In the genomic region with DNA sequence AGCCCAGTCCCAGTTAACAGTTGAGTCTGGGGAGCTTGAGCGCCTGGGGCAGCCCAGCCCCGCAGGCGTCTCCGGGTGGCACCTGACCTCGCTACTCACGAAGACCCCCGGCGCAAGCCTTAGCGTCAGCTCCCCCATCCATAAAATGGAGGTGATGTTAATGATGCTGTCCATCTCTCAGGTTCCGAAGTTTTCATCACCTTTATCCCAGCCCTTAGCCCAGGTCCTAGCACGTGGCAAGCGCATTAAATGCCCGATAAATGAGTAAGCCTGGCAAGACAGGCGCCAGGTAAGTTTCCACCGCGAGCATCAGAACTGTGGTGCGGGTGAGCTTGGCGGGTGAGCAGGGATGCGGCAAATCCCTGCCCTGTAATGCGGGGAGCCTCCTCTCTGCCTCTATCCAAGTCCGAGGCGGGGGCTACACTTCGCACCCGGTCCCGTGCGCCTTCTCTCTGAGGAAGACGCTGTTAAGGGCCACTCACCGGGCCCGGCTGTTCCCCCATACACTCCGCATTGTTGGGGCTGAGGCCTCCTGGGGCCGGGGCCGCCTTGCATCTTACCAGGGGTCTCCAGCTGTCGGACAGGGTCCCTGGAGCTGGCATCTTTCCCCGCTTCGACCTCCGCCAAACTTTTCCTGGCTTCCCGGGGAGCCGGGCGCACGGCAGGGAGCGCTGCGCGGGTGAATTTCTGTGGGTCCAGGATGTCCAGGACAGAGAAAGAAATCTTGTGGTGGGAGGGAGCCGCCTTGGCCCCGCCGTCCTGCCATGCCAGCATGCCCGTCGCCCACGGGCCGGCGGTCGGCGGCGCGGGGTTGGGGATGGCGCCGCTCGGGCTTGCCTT, we compare ENCODE assay signal across 9 cellular contexts. TPM values are rescaled to one million over a fixed set of nuclear protein-coding genes. Genes with fewer than 3 reads are reported as not detected.
DNase-seq lines count a peak whose midpoint lies in the region; ATAC-seq and TF ChIP-seq lines count a peak whose summit lies in the region.
"Had no signal": no experiment of that assay in that cellular context is flagged by ENCODE, and none has a peak within 500 bp of the region (broad histone marks: within the 10 kb centered on the region; RNA-seq: fewer than 3 reads in every experiment).

No MANE protein-coding gene starts in this region.

- no peak overlapping the region for H3K27ac ChIP-seq in Panc1 (ENCODE audit: low read length)
- H3K27ac ChIP-seq in CD8-positive, alpha-beta memory T cell (ENCODE audit: low read depth, low read length) = no peak overlapping the region

- in situ Hi-C loops in Panc1 (cut with HindIII; ENCODE audit: low pct_unique_long_range_greater_than_20kb, low sequenced_read_pairs) = no loop called here

- POLR2A ChIA-PET in Panc1 (lab: Charles Lee) = no interaction called here
- POLR2A ChIA-PET in CD8-positive, alpha-beta memory T cell (lab: Charles Lee) = no interaction called here

- no peaks in the 10 kb centered on the region for H3K9me3 Mint-ChIP-seq in CD8-positive, alpha-beta memory T cell

- H3K36me3 ChIP-seq in H7 (replicated peaks; ENCODE audit: control insufficient read depth, insufficient read depth, low read length) (no peaks in the 10 kb centered on the region), Panc1 (ENCODE audit: control insufficient read depth, insufficient read depth, low read length) (peaks cover 2% of the 10 kb centered on the region; the same call in 1 of the 2 replicates)
- H3K36me3 ChIP-seq in CD8-positive, alpha-beta memory T cell (ENCODE audit: insufficient read depth, low read length) = no peaks in the 10 kb centered on the region

- TF ChIP-seq CTCF in Panc1 (IDR thresholded peaks at IDR 0.05) = no peak
- TF ChIP-seq CTCF in GM20000 (IDR thresholded peaks at IDR 0.05; ENCODE audit: extremely low read depth, missing control alignments) = no peak

- H3K27me3 ChIP-seq in H7 (ENCODE audit: control insufficient read depth, insufficient read depth, low read length) (peaks cover 57% of the 10 kb centered on the region), Panc1 (ENCODE audit: control insufficient read depth, insufficient read depth, low read length) (peaks cover 66% of the 10 kb centered on the region)
- peaks cover 21% of the 10 kb centered on the region for H3K27me3 ChIP-seq in CD8-positive, alpha-beta memory T cell (ENCODE audit: insufficient read depth, low read length, poor library complexity, severe bottlenecking)

- peaks cover 15% of the 10 kb centered on the region for H3K4me1 ChIP-seq in Panc1 (ENCODE audit: control insufficient read depth, insufficient read depth, low read length)
- H3K4me1 ChIP-seq in CD8-positive, alpha-beta memory T cell (ENCODE audit: insufficient read depth, low read length) = peaks cover 6% of the 10 kb centered on the region

- peak; percentile 74 for DNase-seq in H7
- no peak for DNase-seq in Panc1 (ENCODE audit: low read depth, low spot score)
- peak; percentile 66 for DNase-seq in retina
- no peak for DNase-seq in CD8-positive, alpha-beta memory T cell
- DNase-seq in GM20000 (ENCODE audit: low spot score) = no peak
- DNase-seq: effector CD8-positive, alpha-beta T cell had no signal

- CTCF ChIA-PET in Panc1 (lab: Charles Lee) = no interaction called here
- CTCF ChIA-PET in CD8-positive, alpha-beta memory T cell (lab: Charles Lee) = no interaction called here

- peak overlapping the region; percentile 70 for H3K4me3 ChIP-seq in H7 (ENCODE audit: insufficient read depth, low read depth, low read length)
- H3K4me3 ChIP-seq in Panc1 (ENCODE audit: low read depth in 2 of 2, low read length in 2 of 2) = peak overlapping the region; percentile 29 to 39
- H3K4me3 ChIP-seq in CD8-positive, alpha-beta memory T cell (ENCODE audit: low read length) = no peak overlapping the region

- intact Hi-C loops in Panc1 (cut with micrococcal nuclease; ENCODE audit: unreplicated experiment) = no loop called here

- H3K27me3 Mint-ChIP-seq in CD8-positive, alpha-beta memory T cell = peaks cover 58 to 79% of the 10 kb centered on the region in 2 donors

- no peaks in the 10 kb centered on the region for H3K9me3 ChIP-seq in Panc1 (ENCODE audit: control insufficient read depth, insufficient read depth, low read depth, low read length)
- no peaks in the 10 kb centered on the region for H3K9me3 ChIP-seq in CD8-positive, alpha-beta memory T cell (ENCODE audit: low read length)

- peaks cover 16 to 30% (median 22%) of the 10 kb centered on the region in 3 donors for H3K4me1 Mint-ChIP-seq in CD8-positive, alpha-beta memory T cell

- no TSS peak for BruUV-seq in Panc1 (replicated peaks; lab: Mats Ljungman, UMichigan)

- no peaks in the 10 kb centered on the region for H3K36me3 Mint-ChIP-seq in CD8-positive, alpha-beta memory T cell

- H3K4me3 Mint-ChIP-seq in CD8-positive, alpha-beta memory T cell = peak overlapping the region in 3 of 7 donors; percentile 24 to 61 (median 31)

- peak overlapping the region in 1 of 8 donors; percentile 17 for H3K27ac Mint-ChIP-seq in CD8-positive, alpha-beta memory T cell

- ATAC-seq in Panc1 = peak; percentile 49
- ATAC-seq in esophagus mucosa = peak; percentile 64
- ATAC-seq in GM21529 (IDR thresholded peaks at IDR 0.05; ENCODE audit: unreplicated experiment) = no peak

RNA-seq across cellular contexts. Expression of a gene that starts 0.4 kb away (rescaled TPM):
- 57.8 and 65.1 TPM in 2 replicates for total RNA-seq in H7 (2014; rRNA removed; shearing (Covaris generic))
- total RNA-seq in Panc1 (2021; ENCODE audit: unreplicated experiment) (0.15 TPM), esophagus mucosa (0.16 TPM)
- polyA plus RNA-seq in Panc1 (2012; ENCODE audit: insufficient read length) = 0.08 TPM
- not detected for total RNA-seq in CD8-positive, alpha-beta memory T cell
- not detected for polyA plus RNA-seq in CD8-positive, alpha-beta memory T cell
- total RNA-seq: activated CD8-positive, alpha-beta memory T cell treated with anti-CD3 and anti-CD28 coated beads for 36 hours had no signal

RNA-seq across cellular contexts. Expression of a gene that starts 12.2 kb away (rescaled TPM):
- 26.2 and 29.6 TPM in 2 replicates for total RNA-seq in H7 (2014; rRNA removed; shearing (Covaris generic))
- 15.0 TPM for total RNA-seq in Panc1 (2021; ENCODE audit: unreplicated experiment)
- polyA plus RNA-seq in Panc1 (2012; ENCODE audit: insufficient read length) = 29.6 TPM
- 23.2 TPM for total RNA-seq in esophagus mucosa
- 1 to 10 TPM; 5.2 to 6.3 TPM for total RNA-seq in CD8-positive, alpha-beta memory T cell
- 19.1 TPM for polyA plus RNA-seq in CD8-positive, alpha-beta memory T cell

RNA-seq across cellular contexts. Expression of a gene that starts 30.7 kb away (rescaled TPM):
- 214 and 241 TPM in 2 replicates for total RNA-seq in H7 (2014; rRNA removed; shearing (Covaris generic))
- total RNA-seq in Panc1 (2021; ENCODE audit: unreplicated experiment) (166 TPM), esophagus mucosa (104 TPM)
- polyA plus RNA-seq in Panc1 (2012; ENCODE audit: insufficient read length) = 94.8 TPM
- total RNA-seq in CD8-positive, alpha-beta memory T cell = 10 to 100 TPM; 44.1 to 46.8 TPM
- 69.5 TPM for polyA plus RNA-seq in CD8-positive, alpha-beta memory T cell

Comparison
In these comparisons a context has a peak if more than half of its experiments do, and no peak if none do; other contexts are left out.
1. DNase-seq: peak in H7 (single experiment) and retina (single experiment); none in Panc1 (single experiment), CD8-positive, alpha-beta memory T cell (0 of 5) and GM20000 (single experiment).
2. RNA of a gene that starts 0.4 kb away (total RNA-seq): 57.8 to 65.1 TPM in H7; 0.16 TPM in esophagus mucosa (single experiment), 0.15 TPM in Panc1 (single experiment) and not detected in CD8-positive, alpha-beta memory T cell; every median in the first group is over 10 times any median in the second.